ENCODE assay signal across 1 cellular context in the genomic region with DNA sequence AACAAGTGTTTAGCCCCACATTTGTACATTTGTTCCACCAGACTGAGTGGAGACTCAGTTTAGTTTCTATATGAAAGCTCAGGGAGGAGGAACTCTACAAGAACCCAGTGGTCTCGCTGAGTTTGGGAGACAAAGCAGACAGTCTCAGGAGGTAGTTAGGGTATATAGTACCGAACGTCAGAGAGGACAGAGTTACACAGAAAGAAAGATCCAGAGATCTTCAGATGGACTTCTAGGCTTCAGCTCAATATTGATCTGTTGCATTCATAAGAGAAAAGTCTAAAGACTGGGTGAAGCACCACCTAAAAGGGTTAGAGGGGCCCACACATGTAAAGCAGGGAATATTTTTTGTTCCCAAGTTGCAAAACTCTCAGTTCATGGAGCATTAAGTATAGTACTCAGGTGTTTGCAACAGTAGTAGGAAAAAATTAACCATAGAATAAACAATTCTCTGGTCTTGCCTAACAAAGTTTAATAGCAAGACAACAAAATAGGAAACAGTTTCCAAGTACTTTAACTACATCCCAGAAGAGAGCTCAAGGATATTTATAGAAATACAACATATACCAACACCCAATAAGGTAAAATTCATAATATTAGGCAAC.
TF ChIP-seq lines count a peak whose summit lies in the region.

No MANE protein-coding gene starts in this region.

TF ChIP-seq in HepG2, 621 proteins besides CTCF, POLR2A, EP300 and RAD21 (continued from another document and continues in another):
- TF ChIP-seq, protein P1, sequence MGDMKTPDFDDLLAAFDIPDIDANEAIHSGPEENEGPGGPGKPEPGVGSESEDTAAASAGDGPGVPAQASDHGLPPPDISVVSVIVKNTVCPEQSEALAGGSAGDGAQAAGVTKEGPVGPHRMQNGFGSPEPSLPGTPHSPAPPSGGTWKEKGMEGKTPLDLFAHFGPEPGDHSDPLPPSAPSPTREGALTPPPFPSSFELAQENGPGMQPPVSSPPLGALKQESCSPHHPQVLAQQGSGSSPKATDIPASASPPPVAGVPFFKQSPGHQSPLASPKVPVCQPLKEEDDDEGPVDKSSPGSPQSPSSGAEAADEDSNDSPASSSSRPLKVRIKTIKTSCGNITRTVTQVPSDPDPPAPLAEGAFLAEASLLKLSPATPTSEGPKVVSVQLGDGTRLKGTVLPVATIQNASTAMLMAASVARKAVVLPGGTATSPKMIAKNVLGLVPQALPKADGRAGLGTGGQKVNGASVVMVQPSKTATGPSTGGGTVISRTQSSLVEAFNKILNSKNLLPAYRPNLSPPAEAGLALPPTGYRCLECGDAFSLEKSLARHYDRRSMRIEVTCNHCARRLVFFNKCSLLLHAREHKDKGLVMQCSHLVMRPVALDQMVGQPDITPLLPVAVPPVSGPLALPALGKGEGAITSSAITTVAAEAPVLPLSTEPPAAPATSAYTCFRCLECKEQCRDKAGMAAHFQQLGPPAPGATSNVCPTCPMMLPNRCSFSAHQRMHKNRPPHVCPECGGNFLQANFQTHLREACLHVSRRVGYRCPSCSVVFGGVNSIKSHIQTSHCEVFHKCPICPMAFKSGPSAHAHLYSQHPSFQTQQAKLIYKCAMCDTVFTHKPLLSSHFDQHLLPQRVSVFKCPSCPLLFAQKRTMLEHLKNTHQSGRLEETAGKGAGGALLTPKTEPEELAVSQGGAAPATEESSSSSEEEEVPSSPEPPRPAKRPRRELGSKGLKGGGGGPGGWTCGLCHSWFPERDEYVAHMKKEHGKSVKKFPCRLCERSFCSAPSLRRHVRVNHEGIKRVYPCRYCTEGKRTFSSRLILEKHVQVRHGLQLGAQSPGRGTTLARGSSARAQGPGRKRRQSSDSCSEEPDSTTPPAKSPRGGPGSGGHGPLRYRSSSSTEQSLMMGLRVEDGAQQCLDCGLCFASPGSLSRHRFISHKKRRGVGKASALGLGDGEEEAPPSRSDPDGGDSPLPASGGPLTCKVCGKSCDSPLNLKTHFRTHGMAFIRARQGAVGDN (CRISPR knock-in tag; IDR thresholded peaks at IDR 0.05): no peak
- TF ChIP-seq HNRNPL (IDR thresholded peaks at IDR 0.05; ENCODE audit: low read depth, low read length) (no peak), ZBTB7A (CRISPR knock-in tag; IDR thresholded peaks at IDR 0.05) (no peak), ZNF737 (CRISPR knock-in tag; IDR thresholded peaks at IDR 0.05; ENCODE audit: borderline replicate concordance) (no peak), MYNN (CRISPR knock-in tag; IDR thresholded peaks at IDR 0.05; ENCODE audit: low read depth) (no peak), ZKSCAN8 (CRISPR knock-in tag; IDR thresholded peaks at IDR 0.05; ENCODE audit: borderline replicate concordance) (no peak), CC2D1A (CRISPR knock-in tag; IDR thresholded peaks at IDR 0.05) (no peak), ZNF530 (CRISPR knock-in tag; IDR thresholded peaks at IDR 0.05; ENCODE audit: low read depth) (no peak), ZNF850 (CRISPR knock-in tag; conservative IDR thresholded peaks at IDR 0.05) (no peak), ZNF547 (CRISPR knock-in tag; IDR thresholded peaks at IDR 0.05) (no peak), EZH2 (conservative IDR thresholded peaks at IDR 0.05; ENCODE audit: low read depth, low read length) (no peak), RFX5 (IDR thresholded peaks at IDR 0.05; ENCODE audit: low read depth, low read length) (no peak), CENPX (CRISPR knock-in tag; IDR thresholded peaks at IDR 0.05) (no peak), ZNF24 (IDR thresholded peaks at IDR 0.05) (no peak), STAT5B (CRISPR knock-in tag; IDR thresholded peaks at IDR 0.05) (no peak), YEATS4 (CRISPR knock-in tag; IDR thresholded peaks at IDR 0.05; ENCODE audit: borderline replicate concordance) (peak; percentile 71; the same call in 1 of the 2 replicates), HES4 (CRISPR knock-in tag; IDR thresholded peaks at IDR 0.05; ENCODE audit: borderline replicate concordance) (no peak), ERF (CRISPR knock-in tag; IDR thresholded peaks at IDR 0.05) (peak; percentile 79), ZNF33B (CRISPR knock-in tag; IDR thresholded peaks at IDR 0.05) (no peak), NFE2L2 (IDR thresholded peaks at IDR 0.05; ENCODE audit: low read length) (no peak), SALL1 (CRISPR knock-in tag; IDR thresholded peaks at IDR 0.05) (peak; percentile 62; the same call in 1 of the 2 replicates), KDM2A (CRISPR knock-in tag; IDR thresholded peaks at IDR 0.05; ENCODE audit: borderline replicate concordance, low read depth) (no peak), RFXANK (CRISPR knock-in tag; IDR thresholded peaks at IDR 0.05) (no peak), ZNF841 (CRISPR knock-in tag; IDR thresholded peaks at IDR 0.05; ENCODE audit: borderline replicate concordance) (no peak), ZNF367 (CRISPR knock-in tag; IDR thresholded peaks at IDR 0.05; ENCODE audit: borderline replicate concordance) (no peak), EHMT2 (IDR thresholded peaks at IDR 0.05; ENCODE audit: borderline replicate concordance, low read depth, low read length) (0 out of 2 replicates have a peak, but pooled peaks have one; percentile 51), HNRNPUL1 (IDR thresholded peaks at IDR 0.05; ENCODE audit: low read depth, low read length) (peak; percentile 69; the same call in 1 of the 2 replicates), ZBTB21 (CRISPR knock-in tag; IDR thresholded peaks at IDR 0.05) (no peak), ZNF383 (CRISPR knock-in tag; IDR thresholded peaks at IDR 0.05; ENCODE audit: borderline replicate concordance) (no peak), POLR2AphosphoS2 (IDR thresholded peaks at IDR 0.05; ENCODE audit: low read depth, low read length) (no peak), KLF16 (CRISPR knock-in tag; IDR thresholded peaks at IDR 0.05) (peak in 1 of 2 experiments; percentile 90; a peak in 2 of 4 replicates), ZNF816 (CRISPR knock-in tag; IDR thresholded peaks at IDR 0.05; ENCODE audit: borderline replicate concordance) (no peak; the same call in 1 of the 2 replicates), JUND (CRISPR knock-in tag; IDR thresholded peaks at IDR 0.05) (no peak), SAP130 (CRISPR knock-in tag; IDR thresholded peaks at IDR 0.05; ENCODE audit: low read depth) (peak; percentile 83), ZFP90 (CRISPR knock-in tag; IDR thresholded peaks at IDR 0.05; ENCODE audit: borderline replicate concordance) (no peak), ATAD3A (CRISPR knock-in tag; IDR thresholded peaks at IDR 0.05) (no peak), ZNF30 (CRISPR knock-in tag; IDR thresholded peaks at IDR 0.05) (no peak)
- TF ChIP-seq, protein P2, sequence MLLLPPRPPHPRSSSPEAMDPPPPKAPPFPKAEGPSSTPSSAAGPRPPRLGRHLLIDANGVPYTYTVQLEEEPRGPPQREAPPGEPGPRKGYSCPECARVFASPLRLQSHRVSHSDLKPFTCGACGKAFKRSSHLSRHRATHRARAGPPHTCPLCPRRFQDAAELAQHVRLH (CRISPR knock-in tag; IDR thresholded peaks at IDR 0.05; ENCODE audit: borderline replicate concordance, low read depth): peak; percentile 72; the same call in 1 of the 2 replicates
- TF ChIP-seq, protein P3, sequence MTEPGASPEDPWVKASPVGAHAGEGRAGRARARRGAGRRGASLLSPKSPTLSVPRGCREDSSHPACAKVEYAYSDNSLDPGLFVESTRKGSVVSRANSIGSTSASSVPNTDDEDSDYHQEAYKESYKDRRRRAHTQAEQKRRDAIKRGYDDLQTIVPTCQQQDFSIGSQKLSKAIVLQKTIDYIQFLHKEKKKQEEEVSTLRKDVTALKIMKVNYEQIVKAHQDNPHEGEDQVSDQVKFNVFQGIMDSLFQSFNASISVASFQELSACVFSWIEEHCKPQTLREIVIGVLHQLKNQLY (CRISPR knock-in tag; IDR thresholded peaks at IDR 0.05): peak; percentile 46; the same call in 1 of the 2 replicates
- TF ChIP-seq, protein P4, sequence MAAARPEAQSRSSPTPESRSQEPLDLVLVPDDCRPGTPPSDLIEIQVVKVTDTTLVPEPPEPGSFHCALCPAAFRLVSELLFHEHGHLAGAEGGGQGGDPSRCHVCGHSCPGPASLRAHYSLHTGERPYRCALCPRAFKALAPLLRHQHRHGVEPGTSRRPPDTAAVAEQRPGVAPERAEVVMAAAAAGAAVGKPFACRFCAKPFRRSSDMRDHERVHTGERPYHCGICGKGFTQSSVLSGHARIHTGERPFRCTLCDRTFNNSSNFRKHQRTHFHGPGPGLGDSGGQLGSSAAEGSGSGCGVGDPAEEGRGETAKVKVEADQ (CRISPR knock-in tag; IDR thresholded peaks at IDR 0.05; ENCODE audit: borderline replicate concordance): no peak
- TF ChIP-seq, protein P5, sequence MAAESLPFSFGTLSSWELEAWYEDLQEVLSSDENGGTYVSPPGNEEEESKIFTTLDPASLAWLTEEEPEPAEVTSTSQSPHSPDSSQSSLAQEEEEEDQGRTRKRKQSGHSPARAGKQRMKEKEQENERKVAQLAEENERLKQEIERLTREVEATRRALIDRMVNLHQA (CRISPR knock-in tag; IDR thresholded peaks at IDR 0.05): peak; percentile 37; the same call in 1 of the 2 replicates
- TF ChIP-seq, protein P6, sequence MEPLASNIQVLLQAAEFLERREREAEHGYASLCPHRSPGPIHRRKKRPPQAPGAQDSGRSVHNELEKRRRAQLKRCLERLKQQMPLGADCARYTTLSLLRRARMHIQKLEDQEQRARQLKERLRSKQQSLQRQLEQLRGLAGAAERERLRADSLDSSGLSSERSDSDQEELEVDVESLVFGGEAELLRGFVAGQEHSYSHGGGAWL (CRISPR knock-in tag; IDR thresholded peaks at IDR 0.05): no peak
- TF ChIP-seq, protein P7, sequence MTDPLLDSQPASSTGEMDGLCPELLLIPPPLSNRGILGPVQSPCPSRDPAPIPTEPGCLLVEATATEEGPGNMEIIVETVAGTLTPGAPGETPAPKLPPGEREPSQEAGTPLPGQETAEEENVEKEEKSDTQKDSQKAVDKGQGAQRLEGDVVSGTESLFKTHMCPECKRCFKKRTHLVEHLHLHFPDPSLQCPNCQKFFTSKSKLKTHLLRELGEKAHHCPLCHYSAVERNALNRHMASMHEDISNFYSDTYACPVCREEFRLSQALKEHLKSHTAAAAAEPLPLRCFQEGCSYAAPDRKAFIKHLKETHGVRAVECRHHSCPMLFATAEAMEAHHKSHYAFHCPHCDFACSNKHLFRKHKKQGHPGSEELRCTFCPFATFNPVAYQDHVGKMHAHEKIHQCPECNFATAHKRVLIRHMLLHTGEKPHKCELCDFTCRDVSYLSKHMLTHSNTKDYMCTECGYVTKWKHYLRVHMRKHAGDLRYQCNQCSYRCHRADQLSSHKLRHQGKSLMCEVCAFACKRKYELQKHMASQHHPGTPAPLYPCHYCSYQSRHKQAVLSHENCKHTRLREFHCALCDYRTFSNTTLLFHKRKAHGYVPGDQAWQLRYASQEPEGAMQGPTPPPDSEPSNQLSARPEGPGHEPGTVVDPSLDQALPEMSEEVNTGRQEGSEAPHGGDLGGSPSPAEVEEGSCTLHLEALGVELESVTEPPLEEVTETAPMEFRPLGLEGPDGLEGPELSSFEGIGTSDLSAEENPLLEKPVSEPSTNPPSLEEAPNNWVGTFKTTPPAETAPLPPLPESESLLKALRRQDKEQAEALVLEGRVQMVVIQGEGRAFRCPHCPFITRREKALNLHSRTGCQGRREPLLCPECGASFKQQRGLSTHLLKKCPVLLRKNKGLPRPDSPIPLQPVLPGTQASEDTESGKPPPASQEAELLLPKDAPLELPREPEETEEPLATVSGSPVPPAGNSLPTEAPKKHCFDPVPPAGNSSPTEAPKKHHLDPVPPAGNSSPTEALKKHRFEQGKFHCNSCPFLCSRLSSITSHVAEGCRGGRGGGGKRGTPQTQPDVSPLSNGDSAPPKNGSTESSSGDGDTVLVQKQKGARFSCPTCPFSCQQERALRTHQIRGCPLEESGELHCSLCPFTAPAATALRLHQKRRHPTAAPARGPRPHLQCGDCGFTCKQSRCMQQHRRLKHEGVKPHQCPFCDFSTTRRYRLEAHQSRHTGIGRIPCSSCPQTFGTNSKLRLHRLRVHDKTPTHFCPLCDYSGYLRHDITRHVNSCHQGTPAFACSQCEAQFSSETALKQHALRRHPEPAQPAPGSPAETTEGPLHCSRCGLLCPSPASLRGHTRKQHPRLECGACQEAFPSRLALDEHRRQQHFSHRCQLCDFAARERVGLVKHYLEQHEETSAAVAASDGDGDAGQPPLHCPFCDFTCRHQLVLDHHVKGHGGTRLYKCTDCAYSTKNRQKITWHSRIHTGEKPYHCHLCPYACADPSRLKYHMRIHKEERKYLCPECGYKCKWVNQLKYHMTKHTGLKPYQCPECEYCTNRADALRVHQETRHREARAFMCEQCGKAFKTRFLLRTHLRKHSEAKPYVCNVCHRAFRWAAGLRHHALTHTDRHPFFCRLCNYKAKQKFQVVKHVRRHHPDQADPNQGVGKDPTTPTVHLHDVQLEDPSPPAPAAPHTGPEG (CRISPR knock-in tag; IDR thresholded peaks at IDR 0.05): no peak
- TF ChIP-seq, protein P8, sequence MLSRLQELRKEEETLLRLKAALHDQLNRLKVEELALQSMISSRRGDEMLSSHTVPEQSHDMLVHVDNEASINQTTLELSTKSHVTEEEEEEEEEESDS (CRISPR knock-in tag; IDR thresholded peaks at IDR 0.05; ENCODE audit: borderline replicate concordance): no peak
- TF ChIP-seq, protein P9, sequence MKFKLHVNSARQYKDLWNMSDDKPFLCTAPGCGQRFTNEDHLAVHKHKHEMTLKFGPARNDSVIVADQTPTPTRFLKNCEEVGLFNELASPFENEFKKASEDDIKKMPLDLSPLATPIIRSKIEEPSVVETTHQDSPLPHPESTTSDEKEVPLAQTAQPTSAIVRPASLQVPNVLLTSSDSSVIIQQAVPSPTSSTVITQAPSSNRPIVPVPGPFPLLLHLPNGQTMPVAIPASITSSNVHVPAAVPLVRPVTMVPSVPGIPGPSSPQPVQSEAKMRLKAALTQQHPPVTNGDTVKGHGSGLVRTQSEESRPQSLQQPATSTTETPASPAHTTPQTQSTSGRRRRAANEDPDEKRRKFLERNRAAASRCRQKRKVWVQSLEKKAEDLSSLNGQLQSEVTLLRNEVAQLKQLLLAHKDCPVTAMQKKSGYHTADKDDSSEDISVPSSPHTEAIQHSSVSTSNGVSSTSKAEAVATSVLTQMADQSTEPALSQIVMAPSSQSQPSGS (CRISPR knock-in tag; IDR thresholded peaks at IDR 0.05): peak; percentile 72; the same call in 1 of the 2 replicates
- TF ChIP-seq, protein P10, sequence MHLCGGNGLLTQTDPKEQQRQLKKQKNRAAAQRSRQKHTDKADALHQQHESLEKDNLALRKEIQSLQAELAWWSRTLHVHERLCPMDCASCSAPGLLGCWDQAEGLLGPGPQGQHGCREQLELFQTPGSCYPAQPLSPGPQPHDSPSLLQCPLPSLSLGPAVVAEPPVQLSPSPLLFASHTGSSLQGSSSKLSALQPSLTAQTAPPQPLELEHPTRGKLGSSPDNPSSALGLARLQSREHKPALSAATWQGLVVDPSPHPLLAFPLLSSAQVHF (CRISPR knock-in tag; IDR thresholded peaks at IDR 0.05): no peak
- TF ChIP-seq, protein P11, sequence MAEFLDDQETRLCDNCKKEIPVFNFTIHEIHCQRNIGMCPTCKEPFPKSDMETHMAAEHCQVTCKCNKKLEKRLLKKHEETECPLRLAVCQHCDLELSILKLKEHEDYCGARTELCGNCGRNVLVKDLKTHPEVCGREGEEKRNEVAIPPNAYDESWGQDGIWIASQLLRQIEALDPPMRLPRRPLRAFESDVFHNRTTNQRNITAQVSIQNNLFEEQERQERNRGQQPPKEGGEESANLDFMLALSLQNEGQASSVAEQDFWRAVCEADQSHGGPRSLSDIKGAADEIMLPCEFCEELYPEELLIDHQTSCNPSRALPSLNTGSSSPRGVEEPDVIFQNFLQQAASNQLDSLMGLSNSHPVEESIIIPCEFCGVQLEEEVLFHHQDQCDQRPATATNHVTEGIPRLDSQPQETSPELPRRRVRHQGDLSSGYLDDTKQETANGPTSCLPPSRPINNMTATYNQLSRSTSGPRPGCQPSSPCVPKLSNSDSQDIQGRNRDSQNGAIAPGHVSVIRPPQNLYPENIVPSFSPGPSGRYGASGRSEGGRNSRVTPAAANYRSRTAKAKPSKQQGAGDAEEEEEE (CRISPR knock-in tag; IDR thresholded peaks at IDR 0.05; ENCODE audit: borderline replicate concordance): no peak
